Comparison of ENCODE assay signal across 28 cellular contexts in genomic region chr1:1183221-1183747, GRCh38. TPM values are rescaled to one million over a fixed set of nuclear protein-coding genes. Genes with fewer than 3 reads are reported as not detected.
DNase-seq lines count a peak whose midpoint lies in the region; ATAC-seq, FAIRE-seq and TF ChIP-seq lines count a peak whose summit lies in the region.
"Had no signal": no experiment of that assay in that cellular context is flagged by ENCODE, and none has a peak within 500 bp of the region (broad histone marks: within the 10 kb centered on the region; RNA-seq: fewer than 3 reads in every experiment).

No MANE protein-coding gene starts in this region.

- peaks cover 8 to 24% of the 10 kb centered on the region in 2 donors for H3K4me1 Mint-ChIP-seq in natural killer cell treated with Interleukin-12 subunit alpha and Interleukin-12 subunit beta and Interleukin-15 and Interleukin-18, amount 100 ng/mL, for 72 hours (ENCODE audit: low read depth in 2 of 2)
- peaks cover 7 to 22% of the 10 kb centered on the region in 2 donors for H3K4me1 Mint-ChIP-seq in natural killer cell
- peaks cover 27% of the 10 kb centered on the region for H3K4me1 Mint-ChIP-seq in nephron progenitor cell
- H3K4me1 Mint-ChIP-seq: central memory CD8-positive, alpha-beta T cell had no signal

- H3K27me3 ChIP-seq in heart left ventricle: peaks cover 0 to 24% (median 6%) of the 10 kb centered on the region in 9 donors
- H3K27me3 ChIP-seq: hepatocyte had no signal

- H3K27ac ChIP-seq in heart left ventricle: peak overlapping the region in 4 of 12 donors; percentile 20 to 48 (median 34)
- H3K27ac ChIP-seq: hepatocyte, KMS-11, stomach had no signal

- TF ChIP-seq POLR2A in heart left ventricle (IDR thresholded peaks at IDR 0.05) (no peak), GM12891 (IDR thresholded peaks at IDR 0.05; ENCODE audit: low read depth, low read length) (no peak)

- intact Hi-C loops in natural killer cell (cut with micrococcal nuclease): no loop called here
- intact Hi-C loops in heart left ventricle (cut with DNase I): no loop called here

- TF ChIP-seq CTCF in natural killer cell (IDR thresholded peaks at IDR 0.05): no peak
- no peak for TF ChIP-seq CTCF in heart left ventricle (IDR thresholded peaks at IDR 0.05)
- no peak for TF ChIP-seq CTCF in nephron progenitor cell (IDR thresholded peaks at IDR 0.05)

- peak; percentile 52 for DNase-seq in natural killer cell treated with Interleukin-12 subunit alpha and Interleukin-12 subunit beta and Interleukin-15 and Interleukin-18, amount 100 ng/mL, for 72 hours (ENCODE audit: low spot score)
- no peak for DNase-seq in natural killer cell
- DNase-seq in heart left ventricle: peak in 2 of 5 donors; percentile 20 to 24
- peak; percentile 10 for DNase-seq in nephron progenitor cell
- DNase-seq in NCI-H1694 treated with DMSO at 0.1 percent for 48 hours (lab: John Stamatoyannopoulos, UW): no peak
- no peak for DNase-seq in GM12891 (ENCODE audit: insufficient read length, low spot score)
- DNase-seq in AG08395 (ENCODE audit: low spot score): no peak
- DNase-seq: ACHN; activated CD4-positive, alpha-beta T cell treated with anti-CD3 and anti-CD28 coated beads for 1 hour; activated T-cell treated with anti-CD3 and anti-CD28 coated beads, Interleukin-2, amount 50 U/mL, for 72 hours; DMS 273 treated with DMSO at 0.1 percent for 48 hours; erythroblast; foreskin fibroblast; NCI-H187; NCI-H526 treated with DMSO at 0.1 percent for 48 hours; RPMI8226; stomach; trophoblast cell had no signal

- no peaks in the 10 kb centered on the region for H3K36me3 Mint-ChIP-seq in natural killer cell treated with Interleukin-12 subunit alpha and Interleukin-12 subunit beta and Interleukin-15 and Interleukin-18, amount 100 ng/mL, for 72 hours
- H3K36me3 Mint-ChIP-seq in natural killer cell (no peaks in the 10 kb centered on the region), nephron progenitor cell (ENCODE audit: low read depth) (no peaks in the 10 kb centered on the region)
- H3K36me3 Mint-ChIP-seq: activated naive CD4-positive, alpha-beta T cell treated with anti-CD3 and anti-CD28 coated beads, Interleukin-2, amount 50 U/mL, for 72 hours had no signal

- H3K27me3 Mint-ChIP-seq in natural killer cell treated with Interleukin-12 subunit alpha and Interleukin-12 subunit beta and Interleukin-15 and Interleukin-18, amount 100 ng/mL, for 72 hours: peaks cover 0 to 4% of the 10 kb centered on the region in 2 donors
- H3K27me3 Mint-ChIP-seq in natural killer cell (ENCODE audit: low read depth in 2 of 2) (peaks cover 0 to 11% of the 10 kb centered on the region in 2 donors), nephron progenitor cell (ENCODE audit: low read depth, poor library complexity) (peaks cover 8% of the 10 kb centered on the region)

- no peak for FAIRE-seq in GM12891 (lab: Jason Lieb, UNC)
- FAIRE-seq: astrocyte had no signal

- WGBS in heart left ventricle, 4 donors: 69 to 82% (median 70%) methylated on average over 18 to 21 of the region's 21 CpGs

- no peaks in the 10 kb centered on the region for H3K9me3 Mint-ChIP-seq in natural killer cell treated with Interleukin-12 subunit alpha and Interleukin-12 subunit beta and Interleukin-15 and Interleukin-18, amount 100 ng/mL, for 72 hours
- no peaks in the 10 kb centered on the region for H3K9me3 Mint-ChIP-seq in natural killer cell
- H3K9me3 Mint-ChIP-seq in nephron progenitor cell: peaks cover 5% of the 10 kb centered on the region
- H3K9me3 Mint-ChIP-seq: activated naive CD4-positive, alpha-beta T cell treated with anti-CD3 and anti-CD28 coated beads, Interleukin-2, amount 50 U/mL, for 72 hours; activated T-cell treated with anti-CD3 and anti-CD28 coated beads, Interleukin-2, amount 50 U/mL, for 72 hours; central memory CD8-positive, alpha-beta T cell had no signal

- H3K4me3 Mint-ChIP-seq in natural killer cell treated with Interleukin-12 subunit alpha and Interleukin-12 subunit beta and Interleukin-15 and Interleukin-18, amount 100 ng/mL, for 72 hours: no peak overlapping the region
- no peak overlapping the region for H3K4me3 Mint-ChIP-seq in natural killer cell
- H3K4me3 Mint-ChIP-seq in nephron progenitor cell: no peak overlapping the region
- H3K4me3 Mint-ChIP-seq: activated T-cell treated with anti-CD3 and anti-CD28 coated beads, Interleukin-2, amount 50 U/mL, for 72 hours; central memory CD8-positive, alpha-beta T cell had no signal

- no peak for ATAC-seq in natural killer cell treated with Interleukin-12 subunit alpha and Interleukin-12 subunit beta and Interleukin-15 and Interleukin-18, amount 100 ng/mL, for 72 hours
- no peak for ATAC-seq in natural killer cell
- peak in 2 of 4 donors; percentile 9 to 21 for ATAC-seq in heart left ventricle
- no peak for ATAC-seq in HG03521 (IDR thresholded peaks at IDR 0.05; ENCODE audit: unreplicated experiment)
- ATAC-seq: activated naive CD4-positive, alpha-beta T cell treated with anti-CD3 and anti-CD28 coated beads, Interleukin-2, amount 50 U/mL, for 72 hours; activated T-cell treated with anti-CD3 and anti-CD28 coated beads, Interleukin-2, amount 50 U/mL, for 72 hours; HCT116 had no signal

- peak overlapping the region in 8 of 12 donors; percentile 16 to 41 (median 30) for H3K4me3 ChIP-seq in heart left ventricle
- H3K4me3 ChIP-seq: hepatocyte, stomach had no signal

- H3K9me3 ChIP-seq in heart left ventricle: peaks cover 0 to 3% (median 0%) of the 10 kb centered on the region in 12 donors
- H3K9me3 ChIP-seq: stomach had no signal

- no peaks in the 10 kb centered on the region for H3K36me3 ChIP-seq in heart left ventricle
- H3K36me3 ChIP-seq: stomach had no signal

- peak overlapping the region in 1 of 2 donors; percentile 42 for H3K27ac Mint-ChIP-seq in natural killer cell treated with Interleukin-12 subunit alpha and Interleukin-12 subunit beta and Interleukin-15 and Interleukin-18, amount 100 ng/mL, for 72 hours
- no peak overlapping the region for H3K27ac Mint-ChIP-seq in natural killer cell
- H3K27ac Mint-ChIP-seq in nephron progenitor cell: no peak overlapping the region
- H3K27ac Mint-ChIP-seq: activated T-cell treated with anti-CD3 and anti-CD28 coated beads, Interleukin-2, amount 50 U/mL, for 72 hours had no signal

- H3K4me1 ChIP-seq in heart left ventricle: peaks cover 0 to 14% (median 0%) of the 10 kb centered on the region in 12 donors
- H3K4me1 ChIP-seq: stomach had no signal

TF ChIP-seq in GM12891, 5 proteins besides CTCF, POLR2A, EP300 and RAD21:
- TF ChIP-seq POLR2AphosphoS5 (IDR thresholded peaks at IDR 0.05; ENCODE audit: low read depth, low read length) (no peak), TAF1 (IDR thresholded peaks at IDR 0.05; ENCODE audit: low read depth, low read length) (no peak), SPI1 (IDR thresholded peaks at IDR 0.05; ENCODE audit: low read depth, low read length) (no peak), POU2F2 (IDR thresholded peaks at IDR 0.05; ENCODE audit: low read depth, low read length) (no peak), PAX5 (IDR thresholded peaks at IDR 0.05; ENCODE audit: insufficient read depth, low read length, severe bottlenecking) (no peak)

RNA-seq across cellular contexts. Expression of gene TTLL10, which starts 9.6 kb away (rescaled TPM):
- total RNA-seq in natural killer cell treated with Interleukin-12 subunit alpha and Interleukin-12 subunit beta and Interleukin-15 and Interleukin-18, amount 100 ng/mL, for 72 hours: under 1 TPM in 1 of 2 donors, not detected in 1; 0.31 TPM
- total RNA-seq in natural killer cell (1 to 10 TPM in 2 of 3 donors, under 1 TPM in 1; 0.23 to 1.7 (median 1.7) TPM), heart left ventricle (under 1 TPM in 5 of 9 donors, not detected in 4; 0.14 to 0.53 (median 0.27) TPM)
- under 1 TPM; 0.03 to 0.19 TPM for polyA plus RNA-seq in heart left ventricle
- not detected for polyA plus RNA-seq in GM12891 (2012; ENCODE audit: low read depth, missing spikeins)
- total RNA-seq: activated CD8-positive, alpha-beta memory T cell treated with anti-CD3 and anti-CD28 coated beads for 36 hours; activated naive CD4-positive, alpha-beta T cell treated with anti-CD3 and anti-CD28 coated beads, Interleukin-2, amount 50 U/mL, for 72 hours; astrocyte; hepatocyte; lung microvascular endothelial cell had no signal

RNA-seq across cellular contexts. Expression of gene TNFRSF18, which starts 23.1 kb away (rescaled TPM):
- 100 to 1,000 TPM; 295 to 591 TPM for total RNA-seq in natural killer cell treated with Interleukin-12 subunit alpha and Interleukin-12 subunit beta and Interleukin-15 and Interleukin-18, amount 100 ng/mL, for 72 hours
- total RNA-seq in natural killer cell: 10 to 100 TPM; 40.3 to 81.9 (median 54.7) TPM
- total RNA-seq in heart left ventricle: under 1 TPM in 2 of 9 donors, not detected in 7; 0.77 to 0.93 TPM
- under 1 TPM in 1 of 2 donors, not detected in 1; 0.24 TPM for polyA plus RNA-seq in heart left ventricle
- polyA plus RNA-seq in GM12891 (2012; ENCODE audit: low read depth, missing spikeins): 13.1 TPM
- total RNA-seq: hepatocyte, HT-29 had no signal

RNA-seq across cellular contexts. Expression of gene TNFRSF4, which starts 30.7 kb away (rescaled TPM):
- 100 to 1,000 TPM in 1 of 2 donors, 10 to 100 TPM in 1; 56.8 to 305 TPM for total RNA-seq in natural killer cell treated with Interleukin-12 subunit alpha and Interleukin-12 subunit beta and Interleukin-15 and Interleukin-18, amount 100 ng/mL, for 72 hours
- total RNA-seq in natural killer cell: 10 to 100 TPM; 14.3 to 26.5 (median 15.7) TPM
- total RNA-seq in heart left ventricle: 10 to 100 TPM in 1 of 9 donors, 1 to 10 TPM in 8; 1.1 to 23.8 (median 2.7) TPM
- 1 to 10 TPM; 3.2 to 4.0 TPM for polyA plus RNA-seq in heart left ventricle
- 13.1 TPM for polyA plus RNA-seq in GM12891 (2012; ENCODE audit: low read depth, missing spikeins)
- total RNA-seq: hepatocyte, HT-29 had no signal
- polyA plus RNA-seq: hepatocyte had no signal

RNA-seq across cellular contexts. Expression of gene SDF4, which starts 48.5 kb away (rescaled TPM):
- 100 to 1,000 TPM; 243 to 251 TPM for total RNA-seq in natural killer cell treated with Interleukin-12 subunit alpha and Interleukin-12 subunit beta and Interleukin-15 and Interleukin-18, amount 100 ng/mL, for 72 hours
- total RNA-seq in natural killer cell (100 to 1,000 TPM; 176 to 211 (median 184) TPM), heart left ventricle (100 to 1,000 TPM; 102 to 167 (median 120) TPM)
- polyA plus RNA-seq in heart left ventricle: 100 to 1,000 TPM; 102 to 212 TPM
- polyA plus RNA-seq in GM12891 (2012; ENCODE audit: low read depth, missing spikeins): 46.8 TPM

RNA-seq across cellular contexts. Expression of gene B3GALT6, which starts 48.8 kb away (rescaled TPM):
- total RNA-seq in natural killer cell treated with Interleukin-12 subunit alpha and Interleukin-12 subunit beta and Interleukin-15 and Interleukin-18, amount 100 ng/mL, for 72 hours: 10 to 100 TPM; 23.8 to 28.1 TPM
- 10 to 100 TPM; 13.7 to 16.5 (median 16.3) TPM for total RNA-seq in natural killer cell
- 10 to 100 TPM in 7 of 9 donors, 1 to 10 TPM in 2; 8.1 to 21.4 (median 11.2) TPM for total RNA-seq in heart left ventricle
- 10 to 100 TPM in 1 of 2 donors, 1 to 10 TPM in 1; 6.7 to 15.7 TPM for polyA plus RNA-seq in heart left ventricle
- polyA plus RNA-seq in GM12891 (2012; ENCODE audit: low read depth, missing spikeins): 5.0 TPM

Comparison
In these comparisons a context has a peak if more than half of its experiments do, and no peak if none do; other contexts are left out.
1. DNase-seq: peak in natural killer cell treated with Interleukin-12 subunit alpha and Interleukin-12 subunit beta and Interleukin-15 and Interleukin-18, amount 100 ng/mL, for 72 hours (single experiment) and nephron progenitor cell (single experiment); none in natural killer cell (single experiment), NCI-H1694 treated with DMSO at 0.1 percent for 48 hours (single experiment), GM12891 (single experiment) and AG08395 (single experiment).
2. RNA of gene TNFRSF18, which starts 23.1 kb away (total RNA-seq): 295 to 591 TPM in natural killer cell treated with Interleukin-12 subunit alpha and Interleukin-12 subunit beta and Interleukin-15 and Interleukin-18, amount 100 ng/mL, for 72 hours and 40.3 to 81.9 TPM in natural killer cell; 0.77 to 0.93 TPM in heart left ventricle; every median in the first group is over 10 times any median in the second.